In the genomic region with DNA sequence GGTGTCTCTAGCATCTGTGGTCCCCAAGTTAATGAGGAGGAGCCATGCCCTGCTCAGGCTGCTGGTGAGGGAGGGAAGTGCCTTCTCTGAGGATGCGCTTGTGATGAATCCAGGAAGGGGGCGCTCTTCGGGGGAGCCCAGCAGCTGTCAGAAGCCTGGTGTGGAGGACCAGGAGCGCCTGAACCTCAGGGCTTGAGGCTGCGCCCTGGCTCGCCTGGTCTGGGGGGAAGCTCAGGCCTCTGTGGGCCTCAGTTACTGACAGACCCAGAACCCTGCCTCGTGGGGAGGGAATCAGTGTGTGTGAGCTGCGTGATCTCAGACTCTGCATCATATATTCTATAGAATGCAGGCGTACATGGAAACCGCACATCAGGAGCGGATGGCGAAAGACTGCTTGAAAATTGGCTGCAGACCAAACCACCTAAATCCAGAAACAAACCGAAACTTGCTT, we compare ENCODE assay signal across 12 cellular contexts.
DNase-seq lines count a peak whose midpoint lies in the region; ATAC-seq, FAIRE-seq and TF ChIP-seq lines count a peak whose summit lies in the region.
"Had no signal": no experiment of that assay in that cellular context is flagged by ENCODE, and none has a peak within 500 bp of the region (broad histone marks: within the 10 kb centered on the region; RNA-seq: fewer than 3 reads in every experiment).

No MANE protein-coding gene starts in this region.

- 13% methylated on average over 13 of the region's 13 CpGs for WGBS in K562 (ENCODE audit: insufficient coverage, low coverage, missing lambda C conversion rate)

- H3K9me3 ChIP-seq in K562 (replicated peaks; ENCODE audit: control insufficient read depth, insufficient read depth, low read depth, low read length): no peaks in the 10 kb centered on the region
- H3K9me3 ChIP-seq: testis had no signal

- no peak overlapping the region for H3K27ac Mint-ChIP-seq in neural crest cell (ENCODE audit: unreplicated experiment)
- H3K27ac Mint-ChIP-seq: activated naive CD8-positive, alpha-beta T cell had no signal

- FAIRE-seq in GM12891 (lab: Jason Lieb, UNC) (no peak), K562 (lab: Jason Lieb, UNC) (peak; percentile 83)
- FAIRE-seq: frontal cortex had no signal

- ATAC-seq in K562: peak; percentile 96
- no peak for ATAC-seq in HG03432 (IDR thresholded peaks at IDR 0.05; ENCODE audit: unreplicated experiment)
- no peak for ATAC-seq in GM21360 (IDR thresholded peaks at IDR 0.05; ENCODE audit: unreplicated experiment)
- no peak for ATAC-seq in HG03378 (IDR thresholded peaks at IDR 0.05; ENCODE audit: unreplicated experiment)

- H3K4me1 ChIP-seq in K562 (replicated peaks in 1 of 2; ENCODE audit: control insufficient read depth in 2 of 2, insufficient read depth in 2 of 2, low read length in 2 of 2): peaks cover 0 to 10% of the 10 kb centered on the region in 2 experiments; a peak in 2 of 5 replicates
- H3K4me1 ChIP-seq: testis had no signal

- no peak for TF ChIP-seq EP300 in K562 (IDR thresholded peaks at IDR 0.05; ENCODE audit: low read length)

- POLR2A ChIA-PET in K562 (lab: Yijun Ruan, JAX): interaction anchor here (0.6 kb wide), 2 partner anchors 10 to 327 kb away, joined by 3 to 4 read pairs; no protein-coding TSS in a partner anchor

- H3K4me2 ChIP-seq in K562 (ENCODE audit: insufficient read depth, low read length): 0 out of 2 replicates have a peak overlapping the region, but pooled peaks have one; percentile 14

- H3K4me3 Mint-ChIP-seq in neural crest cell: no peak overlapping the region
- H3K4me3 Mint-ChIP-seq: activated naive CD8-positive, alpha-beta T cell had no signal

- in situ Hi-C loops in K562 (cut with MboI): no loop called here

- H3K9me1 ChIP-seq in K562 (ENCODE audit: control insufficient read depth, insufficient read depth, low read length): no peaks in the 10 kb centered on the region

- no peaks in the 10 kb centered on the region for H3K36me3 ChIP-seq in K562 (ENCODE audit: control insufficient read depth, insufficient read depth, low read length)

- TF ChIP-seq POLR2A in GM12891 (IDR thresholded peaks at IDR 0.05; ENCODE audit: low read depth, low read length) (no peak), NB4 (IDR thresholded peaks at IDR 0.05; ENCODE audit: extremely low read depth, insufficient read length) (no peak), K562 (conservative IDR thresholded peaks at IDR 0.05) (no peak)

- peaks cover 5 to 19% of the 10 kb centered on the region in 2 experiments; a peak in 4 of 5 replicates for H3K27me3 ChIP-seq in K562 (ENCODE audit: control insufficient read depth in 2 of 2, insufficient read depth in 2 of 2, low read length in 2 of 2)
- H3K27me3 ChIP-seq: testis had no signal

- no peak overlapping the region for H3K27ac ChIP-seq in K562 (ENCODE audit: extremely low read depth, low read depth, low read length)
- H3K27ac ChIP-seq: testis had no signal

- BruUV-seq in K562 (replicated peaks; lab: Mats Ljungman, UMichigan): no TSS peak

- peak overlapping the region; percentile 20; the same call in 1 of the 2 replicates for H2AFZ ChIP-seq in K562 (ENCODE audit: low read depth, low read length)

- TF ChIP-seq CTCF in NB4 (IDR thresholded peaks at IDR 0.05; ENCODE audit: low read depth, low read length): peak; percentile 54
- TF ChIP-seq CTCF in K562 (IDR thresholded peaks at IDR 0.05 in 2 of 3, conservative IDR thresholded peaks at IDR 0.05 in 1 of 3; ENCODE audit: insufficient read depth in 2 of 3, low read depth in 1 of 3, low read length in 3 of 3): peak; percentile 70 to 86 (median 82)
- peak; percentile 20 for TF ChIP-seq CTCF in neural crest cell (conservative IDR thresholded peaks at IDR 0.05)

- CTCF ChIA-PET in K562 (lab: Yijun Ruan, JAX; ENCODE audit: low intra/inter-chr PET ratio): interaction anchor here (1.1 kb wide), 1 partner anchor 20 kb away, joined by 3 read pairs; no protein-coding TSS in a partner anchor

- H3K4me1 Mint-ChIP-seq in neural crest cell: peaks cover 4% of the 10 kb centered on the region

- H3K79me2 ChIP-seq in K562 (ENCODE audit: control insufficient read depth, insufficient read depth, low read length): no peaks in the 10 kb centered on the region

- no peaks in the 10 kb centered on the region for H4K20me1 ChIP-seq in K562 (replicated peaks; ENCODE audit: control insufficient read depth, insufficient read depth, low read length)

- intact Hi-C loops in K562 (cut with micrococcal nuclease): no loop called here

- DNase-seq in GM12891 (ENCODE audit: insufficient read length, low spot score): peak; percentile 64
- peak; percentile 55 for DNase-seq in NB4 (ENCODE audit: low read depth)
- peak; percentile 57 to 74 (median 64) for DNase-seq in K562 (ENCODE audit: extremely low read depth in 1 of 4, low spot score in 3 of 4)
- DNase-seq in neural crest cell (ENCODE audit: low read depth, low spot score): no peak
- DNase-seq: activated CD4-positive, CD25-positive, alpha-beta regulatory T cell; NCI-H510A treated with DMSO at 0.1 percent for 48 hours; testis had no signal

- H3K36me3 Mint-ChIP-seq in neural crest cell (ENCODE audit: low read depth): no peaks in the 10 kb centered on the region
- H3K36me3 Mint-ChIP-seq: activated naive CD8-positive, alpha-beta T cell had no signal

- TF ChIP-seq RAD21 in K562 (CRISPR knock-in tag; conservative IDR thresholded peaks at IDR 0.05 in 1 of 2, IDR thresholded peaks at IDR 0.05 in 1 of 2): peak in 1 of 2 experiments; percentile 51; a peak in 2 of 4 replicates

- H3K4me3 ChIP-seq in NB4 (ENCODE audit: low read depth, low read length) (no peak overlapping the region), K562 (no peak overlapping the region)
- H3K4me3 ChIP-seq: testis had no signal

- no peaks in the 10 kb centered on the region for H3K27me3 Mint-ChIP-seq in neural crest cell (ENCODE audit: low read depth)
- H3K27me3 Mint-ChIP-seq: activated naive CD8-positive, alpha-beta T cell had no signal

- peak overlapping the region in 1 of 2 experiments; percentile 50; a peak in 1 of 4 replicates for H3K9ac ChIP-seq in K562 (ENCODE audit: insufficient read depth in 1 of 2, low read depth in 2 of 2, low read length in 2 of 2)

- no peaks in the 10 kb centered on the region for H3K9me3 Mint-ChIP-seq in neural crest cell

TF ChIP-seq in GM12891, 5 proteins besides CTCF, POLR2A, EP300 and RAD21:
- TF ChIP-seq SPI1 (IDR thresholded peaks at IDR 0.05; ENCODE audit: low read depth, low read length) (peak; percentile 32), POLR2AphosphoS5 (IDR thresholded peaks at IDR 0.05; ENCODE audit: low read depth, low read length) (no peak)
TF ChIP-seq in GM12891: peak in this region for 1.

TF ChIP-seq in K562, 482 proteins besides CTCF, POLR2A, EP300 and RAD21 (continues in another document):
- peak in 1 of 2 experiments; percentile 37; a peak in 1 of 4 replicates for TF ChIP-seq KDM1A (IDR thresholded peaks at IDR 0.05)
- 0 out of 2 replicates have a peak, but pooled peaks have one; percentile 16 for TF ChIP-seq STAG1 (CRISPR knock-in tag; IDR thresholded peaks at IDR 0.05; ENCODE audit: borderline replicate concordance)
- TF ChIP-seq, protein P1, sequence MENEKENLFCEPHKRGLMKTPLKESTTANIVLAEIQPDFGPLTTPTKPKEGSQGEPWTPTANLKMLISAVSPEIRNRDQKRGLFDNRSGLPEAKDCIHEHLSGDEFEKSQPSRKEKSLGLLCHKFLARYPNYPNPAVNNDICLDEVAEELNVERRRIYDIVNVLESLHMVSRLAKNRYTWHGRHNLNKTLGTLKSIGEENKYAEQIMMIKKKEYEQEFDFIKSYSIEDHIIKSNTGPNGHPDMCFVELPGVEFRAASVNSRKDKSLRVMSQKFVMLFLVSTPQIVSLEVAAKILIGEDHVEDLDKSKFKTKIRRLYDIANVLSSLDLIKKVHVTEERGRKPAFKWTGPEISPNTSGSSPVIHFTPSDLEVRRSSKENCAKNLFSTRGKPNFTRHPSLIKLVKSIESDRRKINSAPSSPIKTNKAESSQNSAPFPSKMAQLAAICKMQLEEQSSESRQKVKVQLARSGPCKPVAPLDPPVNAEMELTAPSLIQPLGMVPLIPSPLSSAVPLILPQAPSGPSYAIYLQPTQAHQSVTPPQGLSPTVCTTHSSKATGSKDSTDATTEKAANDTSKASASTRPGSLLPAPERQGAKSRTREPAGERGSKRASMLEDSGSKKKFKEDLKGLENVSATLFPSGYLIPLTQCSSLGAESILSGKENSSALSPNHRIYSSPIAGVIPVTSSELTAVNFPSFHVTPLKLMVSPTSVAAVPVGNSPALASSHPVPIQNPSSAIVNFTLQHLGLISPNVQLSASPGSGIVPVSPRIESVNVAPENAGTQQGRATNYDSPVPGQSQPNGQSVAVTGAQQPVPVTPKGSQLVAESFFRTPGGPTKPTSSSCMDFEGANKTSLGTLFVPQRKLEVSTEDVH (IDR thresholded peaks at IDR 0.05; ENCODE audit: low read depth, partially characterized antibody): no peak
- TF ChIP-seq, protein P2, sequence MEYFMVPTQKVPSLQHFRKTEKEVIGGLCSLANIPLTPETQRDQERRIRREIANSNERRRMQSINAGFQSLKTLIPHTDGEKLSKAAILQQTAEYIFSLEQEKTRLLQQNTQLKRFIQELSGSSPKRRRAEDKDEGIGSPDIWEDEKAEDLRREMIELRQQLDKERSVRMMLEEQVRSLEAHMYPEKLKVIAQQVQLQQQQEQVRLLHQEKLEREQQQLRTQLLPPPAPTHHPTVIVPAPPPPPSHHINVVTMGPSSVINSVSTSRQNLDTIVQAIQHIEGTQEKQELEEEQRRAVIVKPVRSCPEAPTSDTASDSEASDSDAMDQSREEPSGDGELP (CRISPR knock-in tag; IDR thresholded peaks at IDR 0.05; ENCODE audit: borderline replicate concordance): peak; percentile 66; the same call in 1 of the 2 replicates
- TF ChIP-seq MAZ (CRISPR knock-in tag; conservative IDR thresholded peaks at IDR 0.05 in 1 of 2, IDR thresholded peaks at IDR 0.05 in 1 of 2): peak in 1 of 2 experiments; percentile 31; a peak in 1 of 4 replicates
- TF ChIP-seq BRCA1 (IDR thresholded peaks at IDR 0.05): no peak
- no peak for TF ChIP-seq BRCA1 (CRISPR knock-in tag; IDR thresholded peaks at IDR 0.05)
- peak; percentile 21; the same call in 1 of the 2 replicates for TF ChIP-seq NFIC (IDR thresholded peaks at IDR 0.05)
- TF ChIP-seq RCOR1 (IDR thresholded peaks at IDR 0.05; ENCODE audit: borderline replicate concordance in 1 of 2, low read depth in 2 of 2, low read length in 2 of 2): peak in 1 of 2 experiments; percentile 44; a peak in 1 of 4 replicates
- peak; percentile 84 for TF ChIP-seq SPI1 (IDR thresholded peaks at IDR 0.05; ENCODE audit: borderline replicate concordance, low read depth, low read length)
- TF ChIP-seq CREM (IDR thresholded peaks at IDR 0.05; ENCODE audit: low read depth): 0 out of 2 replicates have a peak, but pooled peaks have one; percentile 14
- TF ChIP-seq NRF1 (conservative IDR thresholded peaks at IDR 0.05 in 1 of 2, IDR thresholded peaks at IDR 0.05 in 1 of 2): peak; percentile 67 to 75

Comparison
In these comparisons a context has a peak if more than half of its experiments do, and no peak if none do; other contexts are left out.
1. CTCF ChIP-seq: peak in every context shown above with its lines; median percentile 82 in K562; 54 in NB4; 20 in neural crest cell.